In genomic region chrX:24190500-24191156, GRCh38 we compare ENCODE assay signal across 15 cellular contexts. TPM values are rescaled to one million over a fixed set of nuclear protein-coding genes. Genes with fewer than 3 reads are reported as not detected.
DNase-seq lines count a peak whose midpoint lies in the region; ATAC-seq, FAIRE-seq and TF ChIP-seq lines count a peak whose summit lies in the region.
"Had no signal": no experiment of that assay in that cellular context is flagged by ENCODE, and none has a peak within 500 bp of the region (broad histone marks: within the 10 kb centered on the region; RNA-seq: fewer than 3 reads in every experiment).

No MANE protein-coding gene starts in this region.

- no peaks in the 10 kb centered on the region for H3K27me3 Mint-ChIP-seq in activated naive CD4-positive, alpha-beta T cell treated with anti-CD3 and anti-CD28 coated beads for 36 hours (ENCODE audit: low read depth)
- H3K27me3 Mint-ChIP-seq in stimulated activated naive B cell treated with anti-CD40 and anti-IgM and Interleukin-4, amounts not matched to agents 10 μg/mL and 1 μg/mL and 100 μg/mL, for 72 hours, result no peaks in the 10 kb centered on the region

- no peaks in the 10 kb centered on the region for H3K9me3 Mint-ChIP-seq in activated naive CD4-positive, alpha-beta T cell treated with anti-CD3 and anti-CD28 coated beads for 36 hours
- H3K9me3 Mint-ChIP-seq in activated naive CD4-positive, alpha-beta T cell treated with anti-CD3 and anti-CD28 coated beads, Interleukin-2, amount 50 U/mL, for 72 hours, result peaks cover 0 to 3% of the 10 kb centered on the region in 2 donors
- no peaks in the 10 kb centered on the region for H3K9me3 Mint-ChIP-seq in stimulated activated naive B cell treated with anti-CD40 and anti-IgM and Interleukin-4, amounts not matched to agents 10 μg/mL and 1 μg/mL and 100 μg/mL, for 72 hours

- intact Hi-C loops in activated naive CD4-positive, alpha-beta T cell treated with anti-CD3 and anti-CD28 coated beads for 36 hours (cut with micrococcal nuclease), result no loop called here
- intact Hi-C loops in adrenal gland (cut with DNase I), result no loop called here

- H3K36me3 Mint-ChIP-seq in activated naive CD4-positive, alpha-beta T cell treated with anti-CD3 and anti-CD28 coated beads for 36 hours (ENCODE audit: low read depth), result peaks cover 27% of the 10 kb centered on the region
- H3K36me3 Mint-ChIP-seq in activated naive CD4-positive, alpha-beta T cell treated with anti-CD3 and anti-CD28 coated beads, Interleukin-2, amount 50 U/mL, for 72 hours, result peaks cover 0 to 20% of the 10 kb centered on the region in 2 donors
- peaks cover 7 to 49% of the 10 kb centered on the region in 2 donors for H3K36me3 Mint-ChIP-seq in stimulated activated naive B cell treated with anti-CD40 and anti-IgM and Interleukin-4, amounts not matched to agents 10 μg/mL and 1 μg/mL and 100 μg/mL, for 72 hours

- H3K4me3 Mint-ChIP-seq in activated naive CD4-positive, alpha-beta T cell treated with anti-CD3 and anti-CD28 coated beads for 36 hours, result no peak overlapping the region
- no peak overlapping the region for H3K4me3 Mint-ChIP-seq in stimulated activated naive B cell treated with anti-CD40 and anti-IgM and Interleukin-4, amounts not matched to agents 10 μg/mL and 1 μg/mL and 100 μg/mL, for 72 hours

- peak overlapping the region; percentile 61 for H3K27ac Mint-ChIP-seq in activated naive CD4-positive, alpha-beta T cell treated with anti-CD3 and anti-CD28 coated beads for 36 hours
- peak overlapping the region in 1 of 2 donors; percentile 86 for H3K27ac Mint-ChIP-seq in activated naive CD4-positive, alpha-beta T cell treated with anti-CD3 and anti-CD28 coated beads, Interleukin-2, amount 50 U/mL, for 72 hours
- no peak overlapping the region for H3K27ac Mint-ChIP-seq in stimulated activated naive B cell treated with anti-CD40 and anti-IgM and Interleukin-4, amounts not matched to agents 10 μg/mL and 1 μg/mL and 100 μg/mL, for 72 hours

- ATAC-seq in activated naive CD4-positive, alpha-beta T cell treated with anti-CD3 and anti-CD28 coated beads, Interleukin-2, amount 50 U/mL, for 72 hours, result no peak
- ATAC-seq in stimulated activated naive B cell treated with anti-CD40 and anti-IgM and Interleukin-4, amounts not matched to agents 10 μg/mL and 1 μg/mL and 100 μg/mL, for 72 hours (replicated peaks), result peak; percentile 19 to 29

- no peak for DNase-seq in activated naive CD4-positive, alpha-beta T cell treated with anti-CD3 and anti-CD28 coated beads for 36 hours
- DNase-seq in activated naive CD4-positive, alpha-beta T cell treated with anti-CD3 and anti-CD28 coated beads, Interleukin-2, amount 50 U/mL, for 72 hours (ENCODE audit: low spot score in 2 of 2), result no peak
- DNase-seq in adrenal gland (peak in 4 of 7 donors; percentile 12 to 42 (median 38)), kidney tubule cell (ENCODE audit: low spot score) (peak; percentile 46), G401 (ENCODE audit: low spot score) (no peak), NCI-H2029 (lab: John Stamatoyannopoulos, UW) (no peak), GM12891 (ENCODE audit: insufficient read length, low spot score) (no peak)
- DNase-seq in stimulated activated naive B cell treated with anti-CD40 and anti-IgM and Interleukin-4, amounts not matched to agents 10 μg/mL and 1 μg/mL and 100 μg/mL, for 72 hours, result no peak
- DNase-seq: activated CD8-positive, alpha-beta memory T cell treated with anti-CD3 and anti-CD28 coated beads, Interleukin-2, amount 50 U/mL, for 48 hours; foreskin melanocyte; KG1; kidney glomerular epithelial cell; NCI-H2107; Peyer's patch had no signal

- H3K4me1 Mint-ChIP-seq in activated naive CD4-positive, alpha-beta T cell treated with anti-CD3 and anti-CD28 coated beads for 36 hours (ENCODE audit: low read depth), result peaks cover 46% of the 10 kb centered on the region
- H3K4me1 Mint-ChIP-seq in stimulated activated naive B cell treated with anti-CD40 and anti-IgM and Interleukin-4, amounts not matched to agents 10 μg/mL and 1 μg/mL and 100 μg/mL, for 72 hours, result peaks cover 17 to 21% of the 10 kb centered on the region in 2 donors

- no peak for TF ChIP-seq POLR2A in adrenal gland (IDR thresholded peaks at IDR 0.05)
- no peak for TF ChIP-seq POLR2A in GM12891 (IDR thresholded peaks at IDR 0.05; ENCODE audit: low read depth, low read length)

- no peaks in the 10 kb centered on the region for H3K27me3 ChIP-seq in adrenal gland
- H3K27me3 ChIP-seq: breast epithelium, Peyer's patch had no signal

- H3K36me3 ChIP-seq in adrenal gland (replicated peaks in 1 of 2), result no peaks in the 10 kb centered on the region
- H3K36me3 ChIP-seq: breast epithelium, Peyer's patch had no signal

- H3K4me3 ChIP-seq in adrenal gland, result no peak overlapping the region
- H3K4me3 ChIP-seq: breast epithelium, Peyer's patch had no signal

- 20 to 73% (median 55%) methylated on average over 2 of the region's 2 CpGs for WGBS in adrenal gland, 4 donors

- CTCF ChIA-PET in activated naive CD4-positive, alpha-beta T cell treated with anti-CD3 and anti-CD28 coated beads for 36 hours (lab: Charles Lee), result interaction anchor here (0.6 to 0.8 kb wide), 2 partner anchors 52 to 113 kb away, joined by 3 read pairs; no protein-coding TSS in a partner anchor

- peaks cover 0 to 15% of the 10 kb centered on the region in 2 donors for H3K4me1 ChIP-seq in adrenal gland (replicated peaks in 1 of 2)
- H3K4me1 ChIP-seq: Peyer's patch had no signal

- H3K27ac ChIP-seq in adrenal gland, result peak overlapping the region in 1 of 5 donors; percentile 41
- H3K27ac ChIP-seq: Peyer's patch had no signal

- no peak for FAIRE-seq in GM12891 (lab: Jason Lieb, UNC)

- TF ChIP-seq CTCF in adrenal gland (IDR thresholded peaks at IDR 0.05), result no peak

- in situ Hi-C loops in G401 (cut with HindIII; ENCODE audit: low sequenced_read_pairs), result no loop called here

- no peaks in the 10 kb centered on the region for H3K9me3 ChIP-seq in adrenal gland (replicated peaks in 1 of 3)
- H3K9me3 ChIP-seq: breast epithelium, Peyer's patch had no signal

TF ChIP-seq in GM12891, 5 proteins besides CTCF, POLR2A, EP300 and RAD21:
- no peak for TF ChIP-seq POLR2AphosphoS5 (IDR thresholded peaks at IDR 0.05; ENCODE audit: low read depth, low read length)
- TF ChIP-seq SPI1 (IDR thresholded peaks at IDR 0.05; ENCODE audit: low read depth, low read length), result no peak
- TF ChIP-seq TAF1 (IDR thresholded peaks at IDR 0.05; ENCODE audit: low read depth, low read length), result no peak
- no peak for TF ChIP-seq PAX5 (IDR thresholded peaks at IDR 0.05; ENCODE audit: insufficient read depth, low read length, severe bottlenecking)
- TF ChIP-seq POU2F2 (IDR thresholded peaks at IDR 0.05; ENCODE audit: low read depth, low read length), result no peak

RNA-seq across cellular contexts. Expression of gene ZFX, which starts 41.1 kb away (rescaled TPM):
- 10 to 100 TPM; 27.1 to 27.9 TPM for total RNA-seq in activated naive CD4-positive, alpha-beta T cell treated with anti-CD3 and anti-CD28 coated beads for 36 hours
- 10 to 100 TPM; 31.7 to 44.8 TPM for total RNA-seq in activated naive CD4-positive, alpha-beta T cell treated with anti-CD3 and anti-CD28 coated beads, Interleukin-2, amount 50 U/mL, for 72 hours
- total RNA-seq in adrenal gland, result 10 to 100 TPM; 27.9 to 58.6 (median 46.9) TPM
- 10 to 100 TPM in 2 of 3 donors, 1 to 10 TPM in 1; 8.1 to 12.5 (median 11.9) TPM for polyA plus RNA-seq in adrenal gland
- total RNA-seq in G401 (2014; rRNA removed; shearing (Covaris generic)), result 10.8 and 14.2 TPM in 2 replicates
- polyA plus RNA-seq in GM12891 (2012; ENCODE audit: low read depth, missing spikeins), result 7.7 TPM

Comparison
In these comparisons a context has a peak if more than half of its experiments do, and no peak if none do; other contexts are left out.
1. DNase-seq: peak in adrenal gland (4 of 7) and kidney tubule cell (single experiment); none in activated naive CD4-positive, alpha-beta T cell treated with anti-CD3 and anti-CD28 coated beads for 36 hours (single experiment), activated naive CD4-positive, alpha-beta T cell treated with anti-CD3 and anti-CD28 coated beads, Interleukin-2, amount 50 U/mL, for 72 hours (0 of 2), stimulated activated naive B cell treated with anti-CD40 and anti-IgM and Interleukin-4, amounts not matched to agents 10 μg/mL and 1 μg/mL and 100 μg/mL, for 72 hours (single experiment), G401 (single experiment), NCI-H2029 (single experiment) and GM12891 (single experiment).
2. ATAC-seq: peak in stimulated activated naive B cell treated with anti-CD40 and anti-IgM and Interleukin-4, amounts not matched to agents 10 μg/mL and 1 μg/mL and 100 μg/mL, for 72 hours (2 of 2); none in activated naive CD4-positive, alpha-beta T cell treated with anti-CD3 and anti-CD28 coated beads, Interleukin-2, amount 50 U/mL, for 72 hours (0 of 2).